Comparison of ENCODE assay signal across 8 cellular contexts in the genomic region with DNA sequence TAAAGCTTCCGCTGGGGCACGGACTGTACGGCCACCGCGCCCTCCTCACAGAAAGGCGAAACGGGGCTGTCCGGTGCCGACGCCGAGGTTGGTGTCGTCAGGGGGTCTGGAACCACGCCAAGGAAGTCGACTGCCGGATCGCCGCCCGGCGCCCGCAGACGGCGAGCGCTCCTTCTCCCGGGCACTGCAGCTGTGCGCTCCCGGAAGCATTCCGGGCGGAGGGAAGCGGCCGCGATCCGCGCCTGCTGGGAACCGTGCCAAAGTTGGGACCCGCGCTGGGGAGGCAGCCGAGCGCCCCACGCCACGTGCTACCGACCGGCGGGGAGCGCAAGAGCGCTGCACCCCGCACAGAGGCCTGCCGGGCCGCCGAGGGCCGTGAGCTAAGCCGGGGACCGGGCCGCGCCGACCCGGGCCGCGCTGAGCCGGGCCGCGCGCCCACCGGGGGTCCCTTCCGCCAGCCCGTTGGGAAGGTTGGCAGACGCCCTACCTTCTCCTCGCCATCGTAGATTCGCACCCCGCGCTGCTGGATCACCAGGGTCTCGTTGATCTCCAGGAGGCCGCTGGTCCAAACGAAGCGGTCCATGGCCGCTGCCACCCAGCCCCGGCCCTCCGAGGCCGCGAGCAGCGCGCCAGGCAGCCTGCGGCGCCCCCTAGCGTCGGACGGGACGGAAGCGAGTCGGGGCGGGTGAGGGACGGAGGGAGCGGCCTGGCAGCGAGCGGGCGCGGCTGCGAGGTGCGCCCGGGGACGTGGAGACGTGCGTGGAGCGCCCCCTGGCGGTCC. TPM values are rescaled to one million over a fixed set of nuclear protein-coding genes. Genes with fewer than 3 reads are reported as not detected.
DNase-seq lines count a peak whose midpoint lies in the region; ATAC-seq and TF ChIP-seq lines count a peak whose summit lies in the region.

A gene with protein sequence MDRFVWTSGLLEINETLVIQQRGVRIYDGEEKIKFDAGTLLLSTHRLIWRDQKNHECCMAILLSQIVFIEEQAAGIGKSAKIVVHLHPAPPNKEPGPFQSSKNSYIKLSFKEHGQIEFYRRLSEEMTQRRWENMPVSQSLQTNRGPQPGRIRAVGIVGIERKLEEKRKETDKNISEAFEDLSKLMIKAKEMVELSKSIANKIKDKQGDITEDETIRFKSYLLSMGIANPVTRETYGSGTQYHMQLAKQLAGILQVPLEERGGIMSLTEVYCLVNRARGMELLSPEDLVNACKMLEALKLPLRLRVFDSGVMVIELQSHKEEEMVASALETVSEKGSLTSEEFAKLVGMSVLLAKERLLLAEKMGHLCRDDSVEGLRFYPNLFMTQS (minus strand): TSS at position 623 of the 781 bp plus-strand sequence. CDS start 40 bp downstream, at position 583.

- peak within 1 kb of the TSS; percentile 85 for H3K9ac ChIP-seq in mammary epithelial cell (ENCODE audit: insufficient read depth, low read length)
- peak within 1 kb of the TSS; percentile 81 for H3K9ac ChIP-seq in smooth muscle cell (ENCODE audit: low read depth)

- DNase-seq in AG04450 (ENCODE audit: low read depth, low spot score) (peak; percentile 83), NCI-H2196 treated with DMSO at 0.1 percent for 48 hours (lab: John Stamatoyannopoulos, UW; ENCODE audit: unreplicated experiment) (peak; percentile 66), WERI-Rb-1 (peak; percentile 85), mammary epithelial cell (peak; percentile 94), iPS-NIHi11 (ENCODE audit: low spot score) (peak; percentile 93), smooth muscle cell (lab: John Stamatoyannopoulos, UW; ENCODE audit: unreplicated experiment) (peak; percentile 88)

- TF ChIP-seq CTCF in AG04450 (IDR thresholded peaks at IDR 0.05; ENCODE audit: low read depth, low read length) (peak; percentile 88), WERI-Rb-1 (IDR thresholded peaks at IDR 0.05; ENCODE audit: low read depth, low read length) (peak; percentile 80), mammary epithelial cell (conservative IDR thresholded peaks at IDR 0.05 in 1 of 2, IDR thresholded peaks at IDR 0.05 in 1 of 2; ENCODE audit: extremely low read depth in 1 of 2, insufficient read depth in 1 of 2, low read depth in 1 of 2, low read length in 2 of 2) (peak; percentile 85 to 97), smooth muscle cell (IDR thresholded peaks at IDR 0.05; ENCODE audit: borderline replicate concordance, insufficient read depth, poor library complexity, severe bottlenecking) (peak; percentile 98)

- POLR2A ChIA-PET in AG04450 (lab: Yijun Ruan, JAX) = interaction anchor here (0.5 to 1.8 kb wide), 10 partner anchors 9 to 299 kb away, joined by 3 to 11 read pairs (median 4); no protein-coding TSS in a partner anchor

- H3K4me1 ChIP-seq in mammary epithelial cell (ENCODE audit: insufficient read depth, low read length) (peaks cover 42% of the 10 kb centered on the region), smooth muscle cell (ENCODE audit: low read depth) (peaks cover 17% of the 10 kb centered on the region)

- CTCF ChIA-PET in AG04450 (lab: Charles Lee) = interaction anchor here (0.6 to 4.9 kb wide), 75 partner anchors 9 to 1105 kb away, joined by 3 to 95 read pairs (median 5); partner anchors contain the start of genes ALG11 and THSD1
- CTCF ChIA-PET in mammary epithelial cell (lab: Charles Lee; ENCODE audit: low non-redundant PET) = interaction anchor here (0.6 to 1.1 kb wide), 11 partner anchors 35 to 438 kb away, joined by 3 to 8 read pairs (median 5); partner anchors contain the start of gene SUGT1

- ATAC-seq in GM18870 (IDR thresholded peaks at IDR 0.05; ENCODE audit: unreplicated experiment) = peak; percentile 45
- peak; percentile 70 for ATAC-seq in HG03135 (IDR thresholded peaks at IDR 0.05; ENCODE audit: unreplicated experiment)

- in situ Hi-C loops in mammary epithelial cell (cut with MboI; ENCODE audit: low sequenced_read_pairs in 2 of 2) = loop anchor here in 1 of 2 donors (5.0 to 25.0 kb wide), 3 partner anchors 103 to 438 kb away; partner anchors contain the start of genes ALG11, ATP7B and UTP14C

- no peaks in the 10 kb centered on the region for H3K27me3 ChIP-seq in AG04450 (ENCODE audit: control insufficient read depth, insufficient read depth, low read length)
- H3K27me3 ChIP-seq in WERI-Rb-1 (ENCODE audit: insufficient read depth, low read depth, severe bottlenecking) = no peaks in the 10 kb centered on the region
- no peaks in the 10 kb centered on the region for H3K27me3 ChIP-seq in mammary epithelial cell (ENCODE audit: insufficient read depth, low read length)
- H3K27me3 ChIP-seq in smooth muscle cell (ENCODE audit: low read depth) = no peaks in the 10 kb centered on the region

- no peaks in the 10 kb centered on the region for H3F3A ChIP-seq in smooth muscle cell (ENCODE audit: low read depth)

- no TSS peak for BruUV-seq in mammary epithelial cell (replicated peaks; lab: Mats Ljungman, UMichigan)

- H3K9me3 ChIP-seq in AG04450 (ENCODE audit: control insufficient read depth, insufficient read depth, low read length) = no peaks in the 10 kb centered on the region
- H3K9me3 ChIP-seq in WERI-Rb-1 (ENCODE audit: severe bottlenecking) = no peaks in the 10 kb centered on the region
- no peaks in the 10 kb centered on the region for H3K9me3 ChIP-seq in mammary epithelial cell (replicated peaks; ENCODE audit: insufficient read depth, low read length)
- no peaks in the 10 kb centered on the region for H3K9me3 ChIP-seq in smooth muscle cell (replicated peaks; ENCODE audit: low read depth)

- H3K27ac ChIP-seq in AG04450 (ENCODE audit: low read depth, low read length) (peak within 1 kb of the TSS; percentile 70), WERI-Rb-1 (peak within 1 kb of the TSS; percentile 85), mammary epithelial cell (ENCODE audit: insufficient read depth, low read depth, low read length) (peak within 1 kb of the TSS; percentile 79), smooth muscle cell (ENCODE audit: low read depth) (peak within 1 kb of the TSS; percentile 72)

- H3K4me2 ChIP-seq in mammary epithelial cell (ENCODE audit: insufficient read depth, low read depth, low read length) (peak within 1 kb of the TSS; percentile 93), smooth muscle cell (peak within 1 kb of the TSS; percentile 89)

- H2AFZ ChIP-seq in mammary epithelial cell (ENCODE audit: low read depth, low read length) (peak within 1 kb of the TSS; percentile 95), smooth muscle cell (ENCODE audit: low read depth) (peak within 1 kb of the TSS; percentile 79)

- H3K36me3 ChIP-seq in WERI-Rb-1 = no peaks in the 10 kb centered on the region
- H3K36me3 ChIP-seq in mammary epithelial cell (ENCODE audit: insufficient read depth, low read length) = no peaks in the 10 kb centered on the region
- no peaks in the 10 kb centered on the region for H3K36me3 ChIP-seq in smooth muscle cell (ENCODE audit: low read depth)

- WGBS in mammary epithelial cell (ENCODE audit: low coverage, missing lambda C conversion rate) = 2% methylated on average over 20 of the region's 105 CpGs
- WGBS in smooth muscle cell (ENCODE audit: low lambda C conversion rate) = under 1% methylated on average over 91 of the region's 105 CpGs

- H4K20me1 ChIP-seq in mammary epithelial cell (ENCODE audit: insufficient read depth, low read length) (no peaks in the 10 kb centered on the region), smooth muscle cell (ENCODE audit: low read depth) (peaks cover 25% of the 10 kb centered on the region)

- dilution Hi-C loops in mammary epithelial cell (cut with HindIII; ENCODE audit: low sequenced_read_pairs) = loop anchor here (5.0 kb wide), 1 partner anchor 98 kb away; no protein-coding TSS in a partner anchor

- peaks cover 46% of the 10 kb centered on the region for H3K79me2 ChIP-seq in mammary epithelial cell (ENCODE audit: insufficient read depth, low read length)
- H3K79me2 ChIP-seq in smooth muscle cell (ENCODE audit: low read depth) = peaks cover 40% of the 10 kb centered on the region

- H3K4me3 ChIP-seq in AG04450 (ENCODE audit: low read depth, low read length) (peak within 1 kb of the TSS; percentile 87), WERI-Rb-1 (ENCODE audit: low read depth, low read length) (peak within 1 kb of the TSS; percentile 71), mammary epithelial cell (replicated peaks in 1 of 3; ENCODE audit: insufficient read depth in 1 of 3, low read depth in 2 of 3, low read length in 3 of 3) (peak within 1 kb of the TSS; percentile 72 to 85 (median 73)), smooth muscle cell (peak within 1 kb of the TSS; percentile 90)

- intact Hi-C loops in mammary epithelial cell (cut with micrococcal nuclease) = loop anchor here (1.0 to 10.0 kb wide), 8 partner anchors 45 to 635 kb away; partner anchors contain the start of genes ALG11, ATP7B, NEK3 and NEK5

RNA-seq across cellular contexts. Expression of the gene that starts here (rescaled TPM):
- polyA plus RNA-seq in AG04450 (2011; rRNA removed) = 20.5 and 24.2 TPM in 2 replicates
- 10.1 and 13.8 TPM in 2 replicates for polyA minus RNA-seq in AG04450 (2011; rRNA and poly(A)+ RNA removed)
- 10 to 100 TPM; 40.5 to 48.7 TPM for total RNA-seq in mammary epithelial cell
- polyA plus RNA-seq in mammary epithelial cell = 9.0 TPM
- polyA minus RNA-seq in mammary epithelial cell = 20.3 TPM
- 31.7 and 45.9 TPM in 2 replicates for total RNA-seq in smooth muscle cell
- 18.2 and 19.0 TPM in 2 replicates for polyA plus RNA-seq in smooth muscle cell

Comparison
In these comparisons a context has a peak if more than half of its experiments do, and no peak if none do; other contexts are left out.
1. Peak in every context shown above with its lines: DNase-seq, ATAC-seq, H3K4me3 ChIP-seq and H3K27ac ChIP-seq.